ENCODE assay signal across 20 cellular contexts in the genomic region with DNA sequence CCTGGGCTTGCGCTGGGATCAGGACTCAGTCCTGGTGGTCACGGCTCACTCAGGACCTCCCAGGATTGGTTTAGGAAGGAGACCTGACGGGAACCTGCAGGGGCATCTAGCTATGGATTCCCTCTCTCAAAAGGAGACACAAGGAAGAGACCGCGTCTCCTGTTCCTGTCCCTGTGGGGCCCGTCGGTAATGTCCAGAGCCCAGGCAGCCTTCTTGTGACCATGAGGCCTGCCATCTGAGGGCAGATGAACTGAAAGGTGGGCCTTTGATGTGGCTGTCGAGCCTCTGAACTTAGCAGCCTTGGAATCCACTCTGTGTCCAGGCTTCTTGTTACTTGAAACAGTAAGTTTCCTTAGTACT. TPM values are rescaled to one million over a fixed set of nuclear protein-coding genes. Genes with fewer than 3 reads are reported as not detected.
DNase-seq lines count a peak whose midpoint lies in the region; ATAC-seq and TF ChIP-seq lines count a peak whose summit lies in the region.
"Had no signal": no experiment of that assay in that cellular context is flagged by ENCODE, and none has a peak within 500 bp of the region (broad histone marks: within the 10 kb centered on the region; RNA-seq: fewer than 3 reads in every experiment).

No MANE protein-coding gene starts in this region.

- no peaks in the 10 kb centered on the region for H3K9me3 Mint-ChIP-seq in activated naive CD8-positive, alpha-beta T cell treated with anti-CD3 and anti-CD28 coated beads for 36 hours
- no peaks in the 10 kb centered on the region for H3K9me3 Mint-ChIP-seq in activated naive CD8-positive, alpha-beta T cell treated with anti-CD3 and anti-CD28 coated beads, Interleukin-2, amount 50 U/mL, for 24 hours
- peaks cover 2% of the 10 kb centered on the region for H3K9me3 Mint-ChIP-seq in endodermal cell
- H3K9me3 Mint-ChIP-seq: HFFc6 had no signal

- no peak overlapping the region for H3K4me2 ChIP-seq in osteoblast (ENCODE audit: insufficient read depth, low read length)
- no peak overlapping the region for H3K4me2 ChIP-seq in hepatocyte
- H3K4me2 ChIP-seq: A549 had no signal

- peaks cover 53% of the 10 kb centered on the region for H3K27me3 Mint-ChIP-seq in activated naive CD8-positive, alpha-beta T cell treated with anti-CD3 and anti-CD28 coated beads for 36 hours
- H3K27me3 Mint-ChIP-seq in activated naive CD8-positive, alpha-beta T cell treated with anti-CD3 and anti-CD28 coated beads, Interleukin-2, amount 50 U/mL, for 24 hours: peaks cover 6% of the 10 kb centered on the region
- H3K27me3 Mint-ChIP-seq in endodermal cell (ENCODE audit: insufficient read depth): peaks cover 27% of the 10 kb centered on the region

- H3K4me1 Mint-ChIP-seq in activated naive CD8-positive, alpha-beta T cell treated with anti-CD3 and anti-CD28 coated beads for 36 hours: no peaks in the 10 kb centered on the region
- H3K4me1 Mint-ChIP-seq in activated naive CD8-positive, alpha-beta T cell treated with anti-CD3 and anti-CD28 coated beads, Interleukin-2, amount 50 U/mL, for 24 hours: no peaks in the 10 kb centered on the region
- no peaks in the 10 kb centered on the region for H3K4me1 Mint-ChIP-seq in endodermal cell

- H3K79me2 ChIP-seq in osteoblast (ENCODE audit: insufficient read depth, low read length): no peaks in the 10 kb centered on the region
- H3K79me2 ChIP-seq in hepatocyte: no peaks in the 10 kb centered on the region

- no peak overlapping the region for H3K4me3 ChIP-seq in SK-N-MC
- H3K4me3 ChIP-seq in endodermal cell (ENCODE audit: low read length): no peak overlapping the region
- no peak overlapping the region for H3K4me3 ChIP-seq in osteoblast (ENCODE audit: insufficient read depth, low read length)
- no peak overlapping the region for H3K4me3 ChIP-seq in hepatocyte
- H3K4me3 ChIP-seq: A549, GM23248 had no signal

- H3K36me3 Mint-ChIP-seq in activated naive CD8-positive, alpha-beta T cell treated with anti-CD3 and anti-CD28 coated beads for 36 hours: no peaks in the 10 kb centered on the region
- no peaks in the 10 kb centered on the region for H3K36me3 Mint-ChIP-seq in activated naive CD8-positive, alpha-beta T cell treated with anti-CD3 and anti-CD28 coated beads, Interleukin-2, amount 50 U/mL, for 24 hours (ENCODE audit: low read depth)
- H3K36me3 Mint-ChIP-seq in endodermal cell (ENCODE audit: low read depth): no peaks in the 10 kb centered on the region
- H3K36me3 Mint-ChIP-seq: CD4-positive, alpha-beta memory T cell had no signal

- no peak for DNase-seq in activated naive CD8-positive, alpha-beta T cell treated with anti-CD3 and anti-CD28 coated beads for 36 hours
- DNase-seq in activated naive CD8-positive, alpha-beta T cell treated with anti-CD3 and anti-CD28 coated beads, Interleukin-2, amount 50 U/mL, for 24 hours: no peak
- DNase-seq in SK-N-MC (ENCODE audit: low read depth, low spot score) (no peak), endodermal cell (peak; percentile 31), osteoblast (ENCODE audit: insufficient read length, low spot score, missing footprints) (peak; percentile 81), hepatocyte (ENCODE audit: low spot score) (no peak), HCEC 1CT (no peak)
- DNase-seq: 8988T; ACHN; AML-193; C1 segment of cervical spinal cord; CD4-positive, alpha-beta memory T cell; COR-L47; DMS153; DND-41; GM23248; H9; HFFc6 had no signal

- no peak overlapping the region for H3K9ac ChIP-seq in SK-N-MC (ENCODE audit: insufficient read length)
- no peak overlapping the region for H3K9ac ChIP-seq in endodermal cell (ENCODE audit: extremely low read depth, low read length, poor library complexity, severe bottlenecking)
- H3K9ac ChIP-seq: GM23248 had no signal

- H3K4me1 ChIP-seq in endodermal cell (ENCODE audit: control insufficient read depth, insufficient read depth, low read length) (no peaks in the 10 kb centered on the region), osteoblast (ENCODE audit: insufficient read depth, low read length) (no peaks in the 10 kb centered on the region), hepatocyte (ENCODE audit: insufficient read depth) (no peaks in the 10 kb centered on the region)

- peak overlapping the region; percentile 66 for H3K27ac Mint-ChIP-seq in activated naive CD8-positive, alpha-beta T cell treated with anti-CD3 and anti-CD28 coated beads for 36 hours
- H3K27ac Mint-ChIP-seq in activated naive CD8-positive, alpha-beta T cell treated with anti-CD3 and anti-CD28 coated beads, Interleukin-2, amount 50 U/mL, for 24 hours: no peak overlapping the region
- H3K27ac Mint-ChIP-seq in endodermal cell: no peak overlapping the region
- H3K27ac Mint-ChIP-seq: CD4-positive, alpha-beta memory T cell; H9; HFFc6 had no signal

- no peak overlapping the region for H3K4me3 Mint-ChIP-seq in activated naive CD8-positive, alpha-beta T cell treated with anti-CD3 and anti-CD28 coated beads for 36 hours
- H3K4me3 Mint-ChIP-seq in activated naive CD8-positive, alpha-beta T cell treated with anti-CD3 and anti-CD28 coated beads, Interleukin-2, amount 50 U/mL, for 24 hours: no peak overlapping the region
- no peak overlapping the region for H3K4me3 Mint-ChIP-seq in endodermal cell
- H3K4me3 Mint-ChIP-seq: CD4-positive, alpha-beta memory T cell; H9; HFFc6 had no signal

- no peak for TF ChIP-seq CTCF in endodermal cell (conservative IDR thresholded peaks at IDR 0.05)
- TF ChIP-seq CTCF in osteoblast (IDR thresholded peaks at IDR 0.05; ENCODE audit: extremely low read depth, low read depth, low read length): no peak
- no peak for TF ChIP-seq CTCF in hepatocyte (IDR thresholded peaks at IDR 0.05; ENCODE audit: poor library complexity)

- H3K27me3 ChIP-seq in endodermal cell (ENCODE audit: control insufficient read depth, insufficient read depth, low read length, poor library complexity, severe bottlenecking): no peaks in the 10 kb centered on the region
- H3K27me3 ChIP-seq in osteoblast (ENCODE audit: insufficient read depth, low read length): peaks cover 37% of the 10 kb centered on the region
- peaks cover 4% of the 10 kb centered on the region for H3K27me3 ChIP-seq in hepatocyte

- WGBS in endodermal cell (ENCODE audit: insufficient coverage in 1 of 2, insufficient read length in 1 of 2), 2 experiments: 87 to 88% methylated on average over 8 of the region's 8 CpGs
- WGBS in hepatocyte (ENCODE audit: low lambda C conversion rate, missing lambda C conversion rate): 98% methylated on average over 7 of the region's 8 CpGs

- H3K9me3 ChIP-seq in SK-N-MC (ENCODE audit: low read depth, low read length): no peaks in the 10 kb centered on the region
- H3K9me3 ChIP-seq in endodermal cell (ENCODE audit: control insufficient read depth, low read length): no peaks in the 10 kb centered on the region
- H3K9me3 ChIP-seq in osteoblast (ENCODE audit: low read depth, low read length): no peaks in the 10 kb centered on the region
- no peaks in the 10 kb centered on the region for H3K9me3 ChIP-seq in hepatocyte (ENCODE audit: low read depth)
- H3K9me3 ChIP-seq: A549 had no signal

- H3K9me2 ChIP-seq in hepatocyte (replicated peaks; ENCODE audit: insufficient read depth): no peaks in the 10 kb centered on the region

- H2AFZ ChIP-seq in osteoblast (ENCODE audit: low read length) (no peak overlapping the region), hepatocyte (no peak overlapping the region)
- H2AFZ ChIP-seq: GM23248 had no signal

- ATAC-seq in activated naive CD8-positive, alpha-beta T cell treated with anti-CD3 and anti-CD28 coated beads, Interleukin-2, amount 50 U/mL, for 24 hours: no peak
- ATAC-seq in HG02852 (IDR thresholded peaks at IDR 0.05; ENCODE audit: unreplicated experiment): no peak
- ATAC-seq: A549 had no signal

- no peaks in the 10 kb centered on the region for H3K36me3 ChIP-seq in SK-N-MC (ENCODE audit: insufficient read depth, low read length)
- H3K36me3 ChIP-seq in endodermal cell (ENCODE audit: control insufficient read depth, insufficient read depth, low read length): no peaks in the 10 kb centered on the region
- H3K36me3 ChIP-seq in osteoblast (ENCODE audit: insufficient read depth, low read length): no peaks in the 10 kb centered on the region
- no peaks in the 10 kb centered on the region for H3K36me3 ChIP-seq in hepatocyte (replicated peaks; ENCODE audit: insufficient read depth, low read depth)

- 0 out of 2 replicates have a peak overlapping the region, but pooled peaks have one; percentile 42 for H3K27ac ChIP-seq in SK-N-MC
- no peak overlapping the region for H3K27ac ChIP-seq in endodermal cell (ENCODE audit: low read depth, low read length)
- no peak overlapping the region for H3K27ac ChIP-seq in osteoblast (ENCODE audit: low read depth, low read length)
- no peak overlapping the region for H3K27ac ChIP-seq in hepatocyte
- H3K27ac ChIP-seq: A549, GM23248 had no signal

- H4K20me1 ChIP-seq in osteoblast (ENCODE audit: insufficient read depth, low read length) (no peaks in the 10 kb centered on the region), hepatocyte (ENCODE audit: insufficient read depth, poor library complexity, severe bottlenecking) (no peaks in the 10 kb centered on the region)

RNA-seq across cellular contexts. Expression of gene MIER2, which starts 31.5 kb away (rescaled TPM):
- 10 to 100 TPM; 17.2 to 18.6 TPM for total RNA-seq in activated naive CD8-positive, alpha-beta T cell treated with anti-CD3 and anti-CD28 coated beads for 36 hours
- total RNA-seq in endodermal cell (10 to 100 TPM; 50.5 to 51.3 TPM), osteoblast (10.9 and 14.8 TPM in 2 replicates), hepatocyte (8.4 and 9.9 TPM in 2 replicates)
- 42.8 TPM for polyA plus RNA-seq in endodermal cell (2013, experiment 1 of 2)
- polyA plus RNA-seq in endodermal cell (2013, experiment 2 of 2): 45.0 TPM
- polyA plus RNA-seq in hepatocyte: 46.6 and 47.3 TPM in 2 replicates

RNA-seq across cellular contexts. Expression of gene C2CD4C, which starts 32.9 kb away (rescaled TPM):
- under 1 TPM; 0.12 to 0.19 TPM for total RNA-seq in activated naive CD8-positive, alpha-beta T cell treated with anti-CD3 and anti-CD28 coated beads for 36 hours
- total RNA-seq in endodermal cell (10 to 100 TPM in 1 of 2 donors, 1 to 10 TPM in 1; 5.6 to 25.0 TPM), osteoblast (not detected in 2 replicates), hepatocyte (1.9 and 3.4 TPM in 2 replicates)
- 20.2 TPM for polyA plus RNA-seq in endodermal cell (2013, experiment 1 of 2)
- 16.2 TPM for polyA plus RNA-seq in endodermal cell (2013, experiment 2 of 2)
- polyA plus RNA-seq in hepatocyte: 2.7 and 4.6 TPM in 2 replicates
- total RNA-seq: CD4-positive, alpha-beta memory T cell; HFFc6 had no signal
- polyA plus RNA-seq: CD4-positive, alpha-beta memory T cell had no signal

Comparison
In these comparisons a context has a peak if more than half of its experiments do, and no peak if none do; other contexts are left out.
1. DNase-seq: peak in endodermal cell (single experiment) and osteoblast (single experiment); none in activated naive CD8-positive, alpha-beta T cell treated with anti-CD3 and anti-CD28 coated beads for 36 hours (single experiment), activated naive CD8-positive, alpha-beta T cell treated with anti-CD3 and anti-CD28 coated beads, Interleukin-2, amount 50 U/mL, for 24 hours (single experiment), SK-N-MC (single experiment), hepatocyte (single experiment) and HCEC 1CT (single experiment).